ENCODE assay signal across 9 cellular contexts in genomic region chr17:78133971-78134898, GRCh38. TPM values are rescaled to one million over a fixed set of nuclear protein-coding genes. Genes with fewer than 3 reads are reported as not detected.
DNase-seq lines count a peak whose midpoint lies in the region; ATAC-seq and TF ChIP-seq lines count a peak whose summit lies in the region.
"Had no signal": no experiment of that assay in that cellular context is flagged by ENCODE, and none has a peak within 500 bp of the region (broad histone marks: within the 10 kb centered on the region; RNA-seq: fewer than 3 reads in every experiment).

No MANE protein-coding gene starts in this region.

- peaks cover 11% of the 10 kb centered on the region for H3K27me3 ChIP-seq in adrenal gland

- H3K9me3 Mint-ChIP-seq in T-cell, result no peaks in the 10 kb centered on the region

- H3K4me1 ChIP-seq in adrenal gland (replicated peaks in 1 of 2), result peaks cover 0 to 12% of the 10 kb centered on the region in 2 donors

- peak overlapping the region; percentile 90 to 92 for H3K27ac Mint-ChIP-seq in T-cell

- no peak for TF ChIP-seq POLR2A in adrenal gland (IDR thresholded peaks at IDR 0.05)

- no peaks in the 10 kb centered on the region for H3K27me3 Mint-ChIP-seq in T-cell

- peak overlapping the region; percentile 75 to 99 (median 76) for H3K4me3 Mint-ChIP-seq in T-cell

- peak in 5 of 6 experiments; percentile 22 to 45 (median 40) for TF ChIP-seq CTCF in adrenal gland (IDR thresholded peaks at IDR 0.05)

- ATAC-seq in T-cell (replicated peaks in 1 of 4) (peak; percentile 23 to 39 (median 28)), left colon (peak; percentile 51), GM21423 (IDR thresholded peaks at IDR 0.05; ENCODE audit: unreplicated experiment) (no peak), HG03378 (IDR thresholded peaks at IDR 0.05; ENCODE audit: unreplicated experiment) (no peak)

- 62 to 71% (median 63%) methylated on average over 21 to 39 of the region's 39 CpGs for WGBS in adrenal gland, 4 donors

- peaks cover 24% of the 10 kb centered on the region for H3K36me3 Mint-ChIP-seq in T-cell

- CTCF ChIA-PET in T-cell (lab: Charles Lee), result interaction anchor here in 1 of 2 donors (0.8 to 1.3 kb wide), 3 partner anchors 11 to 18 kb away, joined by 3 to 4 read pairs (median 3); no protein-coding TSS in a partner anchor

- H3K36me3 ChIP-seq in adrenal gland (replicated peaks in 1 of 2), result no peaks in the 10 kb centered on the region
- H3K36me3 ChIP-seq: SJSA1 had no signal

- no peaks in the 10 kb centered on the region for H3K9me3 ChIP-seq in adrenal gland (replicated peaks in 1 of 3)
- H3K9me3 ChIP-seq: SJSA1 had no signal

- DNase-seq in DMS153 (lab: John Stamatoyannopoulos, UW), result peak; percentile 74
- DNase-seq in Kasumi-1 (lab: John Stamatoyannopoulos, UW), result peak; percentile 81 to 88
- peak; percentile 65 to 84 (median 78) for DNase-seq in T-cell
- peak in 3 of 7 donors; percentile 37 to 52 (median 49) for DNase-seq in adrenal gland
- DNase-seq in left colon, result peak; percentile 75 to 83
- DNase-seq in stimulated activated naive CD4-positive, alpha-beta T cell treated with Interleukin-2 at 50 U/mL for 16 hours (lab: John Stamatoyannopoulos, UW), result peak; percentile 72

- intact Hi-C loops in adrenal gland (cut with DNase I) (no loop called here), left colon (cut with DNase I, micrococcal nuclease) (no loop called here)

- H3K4me1 Mint-ChIP-seq in T-cell, result peaks cover 77 to 84% (median 80%) of the 10 kb centered on the region in 3 donors

- H3K27ac ChIP-seq in adrenal gland, result no peak overlapping the region
- H3K27ac ChIP-seq: SJSA1 had no signal

- no peak overlapping the region for H3K4me3 ChIP-seq in adrenal gland
- H3K4me3 ChIP-seq: SJSA1 had no signal

- POLR2A ChIA-PET in T-cell (lab: Charles Lee), result no interaction called here

RNA-seq across cellular contexts. Expression of gene TMC8, which starts 3.7 kb away (rescaled TPM):
- total RNA-seq in T-cell, result 100 to 1,000 TPM; 301 to 631 (median 431) TPM
- 10 to 100 TPM in 3 of 8 donors, 1 to 10 TPM in 5; 2.2 to 13.2 (median 6.8) TPM for total RNA-seq in adrenal gland
- 10 to 100 TPM in 1 of 3 donors, 1 to 10 TPM in 1, under 1 TPM in 1; 0.99 to 28.8 (median 6.0) TPM for polyA plus RNA-seq in adrenal gland
- 1 to 10 TPM; 3.4 to 8.8 TPM for total RNA-seq in left colon
- total RNA-seq: SJSA1 had no signal

RNA-seq across cellular contexts. Expression of gene TMC6, which starts 5.7 kb away (rescaled TPM):
- 100 to 1,000 TPM; 616 to 847 (median 698) TPM for total RNA-seq in T-cell
- 10 to 100 TPM in 7 of 8 donors, 1 to 10 TPM in 1; 6.0 to 38.9 (median 19.1) TPM for total RNA-seq in adrenal gland
- 10 to 100 TPM in 2 of 3 donors, 1 to 10 TPM in 1; 2.5 to 79.0 (median 40.3) TPM for polyA plus RNA-seq in adrenal gland
- total RNA-seq in left colon, result 100 to 1,000 TPM in 1 of 2 donors, 10 to 100 TPM in 1; 83.5 to 119 TPM

RNA-seq across cellular contexts. Expression of gene C17orf99, which starts 11.9 kb away (rescaled TPM):
- total RNA-seq in T-cell (under 1 TPM in 1 of 5 donors, not detected in 4; 0.73 TPM), adrenal gland (not detected), left colon (not detected)
- not detected for polyA plus RNA-seq in adrenal gland
- total RNA-seq: SJSA1 had no signal

RNA-seq across cellular contexts. Expression of gene SYNGR2, which starts 34.1 kb away (rescaled TPM):
- total RNA-seq in T-cell (10 to 100 TPM; 56.0 to 86.3 (median 74.6) TPM), adrenal gland (10 to 100 TPM; 36.3 to 98.1 (median 62.9) TPM), left colon (100 to 1,000 TPM; 173 to 188 TPM)
- 10 to 100 TPM; 32.7 to 85.5 (median 38.9) TPM for polyA plus RNA-seq in adrenal gland

RNA-seq across cellular contexts. Expression of gene TK1, which starts 52.6 kb away (rescaled TPM):
- 1 to 10 TPM; 1.6 to 3.3 (median 2.2) TPM for total RNA-seq in T-cell
- total RNA-seq in adrenal gland, result 1 to 10 TPM; 2.0 to 8.5 (median 2.5) TPM
- polyA plus RNA-seq in adrenal gland, result 1 to 10 TPM; 1.3 to 2.6 (median 1.6) TPM
- total RNA-seq in left colon, result 10 to 100 TPM; 14.8 to 24.9 TPM

Comparison
In these comparisons a context has a peak if more than half of its experiments do, and no peak if none do; other contexts are left out.
1. ATAC-seq: peak in T-cell (4 of 4) and left colon (single experiment); none in GM21423 (single experiment) and HG03378 (single experiment).
2. RNA of gene TMC8, which starts 3.7 kb away (total RNA-seq): 301 to 631 TPM in T-cell; 3.4 to 8.8 TPM in left colon and 2.2 to 13.2 TPM in adrenal gland; every median in the first group is over 10 times any median in the second.
3. RNA of gene TMC6, which starts 5.7 kb away (total RNA-seq): 616 to 847 TPM in T-cell; 83.5 to 119 TPM in left colon and 6.0 to 38.9 TPM in adrenal gland; every median in the first group is over 4 times any median in the second.